2 cellular contexts compared by ENCODE assay signal in the genomic region with DNA sequence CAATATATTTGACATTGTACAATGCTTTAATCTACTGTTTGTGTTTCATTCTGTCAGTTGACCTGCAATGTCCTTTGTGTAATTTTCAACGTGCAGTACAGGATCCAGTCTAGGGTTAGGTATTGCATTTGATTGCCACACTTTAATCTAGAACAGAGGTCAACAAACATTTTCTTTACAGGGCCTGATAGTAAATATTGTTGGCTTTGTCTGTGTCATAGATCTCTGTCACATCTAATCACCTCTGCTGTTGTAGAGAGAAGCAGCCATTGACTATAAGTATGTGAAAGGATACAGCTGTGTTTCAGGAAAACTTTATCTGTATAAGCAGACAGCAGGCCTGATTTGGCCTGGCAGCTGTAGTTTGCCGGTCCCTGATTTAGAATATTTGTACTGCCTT.
TF ChIP-seq lines count a peak whose summit lies in the region.

No MANE protein-coding gene starts in this region.

TF ChIP-seq in K562, 482 proteins besides CTCF, POLR2A, EP300 and RAD21 (continues in another document):
- TF ChIP-seq L3MBTL2 (IDR thresholded peaks at IDR 0.05) = no peak
- TF ChIP-seq, protein P1, sequence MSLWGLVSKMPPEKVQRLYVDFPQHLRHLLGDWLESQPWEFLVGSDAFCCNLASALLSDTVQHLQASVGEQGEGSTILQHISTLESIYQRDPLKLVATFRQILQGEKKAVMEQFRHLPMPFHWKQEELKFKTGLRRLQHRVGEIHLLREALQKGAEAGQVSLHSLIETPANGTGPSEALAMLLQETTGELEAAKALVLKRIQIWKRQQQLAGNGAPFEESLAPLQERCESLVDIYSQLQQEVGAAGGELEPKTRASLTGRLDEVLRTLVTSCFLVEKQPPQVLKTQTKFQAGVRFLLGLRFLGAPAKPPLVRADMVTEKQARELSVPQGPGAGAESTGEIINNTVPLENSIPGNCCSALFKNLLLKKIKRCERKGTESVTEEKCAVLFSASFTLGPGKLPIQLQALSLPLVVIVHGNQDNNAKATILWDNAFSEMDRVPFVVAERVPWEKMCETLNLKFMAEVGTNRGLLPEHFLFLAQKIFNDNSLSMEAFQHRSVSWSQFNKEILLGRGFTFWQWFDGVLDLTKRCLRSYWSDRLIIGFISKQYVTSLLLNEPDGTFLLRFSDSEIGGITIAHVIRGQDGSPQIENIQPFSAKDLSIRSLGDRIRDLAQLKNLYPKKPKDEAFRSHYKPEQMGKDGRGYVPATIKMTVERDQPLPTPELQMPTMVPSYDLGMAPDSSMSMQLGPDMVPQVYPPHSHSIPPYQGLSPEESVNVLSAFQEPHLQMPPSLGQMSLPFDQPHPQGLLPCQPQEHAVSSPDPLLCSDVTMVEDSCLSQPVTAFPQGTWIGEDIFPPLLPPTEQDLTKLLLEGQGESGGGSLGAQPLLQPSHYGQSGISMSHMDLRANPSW (CRISPR knock-in tag; IDR thresholded peaks at IDR 0.05) = no peak
- TF ChIP-seq ZNF23 (CRISPR knock-in tag; IDR thresholded peaks at IDR 0.05) = no peak
- TF ChIP-seq CBFA2T2 (conservative IDR thresholded peaks at IDR 0.05) = no peak
- TF ChIP-seq CBX8 (IDR thresholded peaks at IDR 0.05; ENCODE audit: borderline replicate concordance, extremely low read depth, low read depth, low read length, poor library complexity, severe bottlenecking) = no peak
- TF ChIP-seq GATA2 (CRISPR knock-in tag; IDR thresholded peaks at IDR 0.05) = no peak
- TF ChIP-seq, protein P2, sequence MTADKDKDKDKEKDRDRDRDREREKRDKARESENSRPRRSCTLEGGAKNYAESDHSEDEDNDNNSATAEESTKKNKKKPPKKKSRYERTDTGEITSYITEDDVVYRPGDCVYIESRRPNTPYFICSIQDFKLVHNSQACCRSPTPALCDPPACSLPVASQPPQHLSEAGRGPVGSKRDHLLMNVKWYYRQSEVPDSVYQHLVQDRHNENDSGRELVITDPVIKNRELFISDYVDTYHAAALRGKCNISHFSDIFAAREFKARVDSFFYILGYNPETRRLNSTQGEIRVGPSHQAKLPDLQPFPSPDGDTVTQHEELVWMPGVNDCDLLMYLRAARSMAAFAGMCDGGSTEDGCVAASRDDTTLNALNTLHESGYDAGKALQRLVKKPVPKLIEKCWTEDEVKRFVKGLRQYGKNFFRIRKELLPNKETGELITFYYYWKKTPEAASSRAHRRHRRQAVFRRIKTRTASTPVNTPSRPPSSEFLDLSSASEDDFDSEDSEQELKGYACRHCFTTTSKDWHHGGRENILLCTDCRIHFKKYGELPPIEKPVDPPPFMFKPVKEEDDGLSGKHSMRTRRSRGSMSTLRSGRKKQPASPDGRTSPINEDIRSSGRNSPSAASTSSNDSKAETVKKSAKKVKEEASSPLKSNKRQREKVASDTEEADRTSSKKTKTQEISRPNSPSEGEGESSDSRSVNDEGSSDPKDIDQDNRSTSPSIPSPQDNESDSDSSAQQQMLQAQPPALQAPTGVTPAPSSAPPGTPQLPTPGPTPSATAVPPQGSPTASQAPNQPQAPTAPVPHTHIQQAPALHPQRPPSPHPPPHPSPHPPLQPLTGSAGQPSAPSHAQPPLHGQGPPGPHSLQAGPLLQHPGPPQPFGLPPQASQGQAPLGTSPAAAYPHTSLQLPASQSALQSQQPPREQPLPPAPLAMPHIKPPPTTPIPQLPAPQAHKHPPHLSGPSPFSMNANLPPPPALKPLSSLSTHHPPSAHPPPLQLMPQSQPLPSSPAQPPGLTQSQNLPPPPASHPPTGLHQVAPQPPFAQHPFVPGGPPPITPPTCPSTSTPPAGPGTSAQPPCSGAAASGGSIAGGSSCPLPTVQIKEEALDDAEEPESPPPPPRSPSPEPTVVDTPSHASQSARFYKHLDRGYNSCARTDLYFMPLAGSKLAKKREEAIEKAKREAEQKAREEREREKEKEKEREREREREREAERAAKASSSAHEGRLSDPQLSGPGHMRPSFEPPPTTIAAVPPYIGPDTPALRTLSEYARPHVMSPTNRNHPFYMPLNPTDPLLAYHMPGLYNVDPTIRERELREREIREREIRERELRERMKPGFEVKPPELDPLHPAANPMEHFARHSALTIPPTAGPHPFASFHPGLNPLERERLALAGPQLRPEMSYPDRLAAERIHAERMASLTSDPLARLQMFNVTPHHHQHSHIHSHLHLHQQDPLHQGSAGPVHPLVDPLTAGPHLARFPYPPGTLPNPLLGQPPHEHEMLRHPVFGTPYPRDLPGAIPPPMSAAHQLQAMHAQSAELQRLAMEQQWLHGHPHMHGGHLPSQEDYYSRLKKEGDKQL (CRISPR knock-in tag; IDR thresholded peaks at IDR 0.05; ENCODE audit: borderline replicate concordance) = no peak
- no peak for TF ChIP-seq ZNF175 (CRISPR knock-in tag; IDR thresholded peaks at IDR 0.05; ENCODE audit: low read depth)
- TF ChIP-seq, protein P3, sequence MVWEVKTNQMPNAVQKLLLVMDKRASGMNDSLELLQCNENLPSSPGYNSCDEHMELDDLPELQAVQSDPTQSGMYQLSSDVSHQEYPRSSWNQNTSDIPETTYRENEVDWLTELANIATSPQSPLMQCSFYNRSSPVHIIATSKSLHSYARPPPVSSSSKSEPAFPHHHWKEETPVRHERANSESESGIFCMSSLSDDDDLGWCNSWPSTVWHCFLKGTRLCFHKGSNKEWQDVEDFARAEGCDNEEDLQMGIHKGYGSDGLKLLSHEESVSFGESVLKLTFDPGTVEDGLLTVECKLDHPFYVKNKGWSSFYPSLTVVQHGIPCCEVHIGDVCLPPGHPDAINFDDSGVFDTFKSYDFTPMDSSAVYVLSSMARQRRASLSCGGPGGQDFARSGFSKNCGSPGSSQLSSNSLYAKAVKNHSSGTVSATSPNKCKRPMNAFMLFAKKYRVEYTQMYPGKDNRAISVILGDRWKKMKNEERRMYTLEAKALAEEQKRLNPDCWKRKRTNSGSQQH (CRISPR knock-in tag; IDR thresholded peaks at IDR 0.05) = no peak
- TF ChIP-seq NFRKB (IDR thresholded peaks at IDR 0.05; ENCODE audit: low read depth) = no peak

TF ChIP-seq in liver, 16 proteins besides CTCF, POLR2A, EP300 and RAD21:
- TF ChIP-seq EGR1 (IDR thresholded peaks at IDR 0.05; ENCODE audit: low read depth in 2 of 2) (no peak), RXRA (IDR thresholded peaks at IDR 0.05) (peak; percentile 96), HNF4G (IDR thresholded peaks at IDR 0.05) (no peak), YY1 (IDR thresholded peaks at IDR 0.05) (peak; percentile 77), SP1 (IDR thresholded peaks at IDR 0.05) (peak; percentile 84), NR2F2 (IDR thresholded peaks at IDR 0.05) (peak; percentile 11), JUND (IDR thresholded peaks at IDR 0.05) (peak in 1 of 2 donors; percentile 57), TAF1 (conservative IDR thresholded peaks at IDR 0.05) (no peak), GABPA (IDR thresholded peaks at IDR 0.05 in 1 of 2, conservative IDR thresholded peaks at IDR 0.05 in 1 of 2) (no peak), HNF4A (conservative IDR thresholded peaks at IDR 0.05) (peak; percentile 72 to 80), FOXA1 (IDR thresholded peaks at IDR 0.05) (peak; percentile 36), FOXA2 (IDR thresholded peaks at IDR 0.05) (peak; percentile 77)
- TF ChIP-seq, protein P4, sequence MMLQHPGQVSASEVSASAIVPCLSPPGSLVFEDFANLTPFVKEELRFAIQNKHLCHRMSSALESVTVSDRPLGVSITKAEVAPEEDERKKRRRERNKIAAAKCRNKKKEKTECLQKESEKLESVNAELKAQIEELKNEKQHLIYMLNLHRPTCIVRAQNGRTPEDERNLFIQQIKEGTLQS (IDR thresholded peaks at IDR 0.05) = no peak
- TF ChIP-seq, protein P5, sequence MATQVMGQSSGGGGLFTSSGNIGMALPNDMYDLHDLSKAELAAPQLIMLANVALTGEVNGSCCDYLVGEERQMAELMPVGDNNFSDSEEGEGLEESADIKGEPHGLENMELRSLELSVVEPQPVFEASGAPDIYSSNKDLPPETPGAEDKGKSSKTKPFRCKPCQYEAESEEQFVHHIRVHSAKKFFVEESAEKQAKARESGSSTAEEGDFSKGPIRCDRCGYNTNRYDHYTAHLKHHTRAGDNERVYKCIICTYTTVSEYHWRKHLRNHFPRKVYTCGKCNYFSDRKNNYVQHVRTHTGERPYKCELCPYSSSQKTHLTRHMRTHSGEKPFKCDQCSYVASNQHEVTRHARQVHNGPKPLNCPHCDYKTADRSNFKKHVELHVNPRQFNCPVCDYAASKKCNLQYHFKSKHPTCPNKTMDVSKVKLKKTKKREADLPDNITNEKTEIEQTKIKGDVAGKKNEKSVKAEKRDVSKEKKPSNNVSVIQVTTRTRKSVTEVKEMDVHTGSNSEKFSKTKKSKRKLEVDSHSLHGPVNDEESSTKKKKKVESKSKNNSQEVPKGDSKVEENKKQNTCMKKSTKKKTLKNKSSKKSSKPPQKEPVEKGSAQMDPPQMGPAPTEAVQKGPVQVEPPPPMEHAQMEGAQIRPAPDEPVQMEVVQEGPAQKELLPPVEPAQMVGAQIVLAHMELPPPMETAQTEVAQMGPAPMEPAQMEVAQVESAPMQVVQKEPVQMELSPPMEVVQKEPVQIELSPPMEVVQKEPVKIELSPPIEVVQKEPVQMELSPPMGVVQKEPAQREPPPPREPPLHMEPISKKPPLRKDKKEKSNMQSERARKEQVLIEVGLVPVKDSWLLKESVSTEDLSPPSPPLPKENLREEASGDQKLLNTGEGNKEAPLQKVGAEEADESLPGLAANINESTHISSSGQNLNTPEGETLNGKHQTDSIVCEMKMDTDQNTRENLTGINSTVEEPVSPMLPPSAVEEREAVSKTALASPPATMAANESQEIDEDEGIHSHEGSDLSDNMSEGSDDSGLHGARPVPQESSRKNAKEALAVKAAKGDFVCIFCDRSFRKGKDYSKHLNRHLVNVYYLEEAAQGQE (IDR thresholded peaks at IDR 0.05) = no peak
- TF ChIP-seq, protein P6, sequence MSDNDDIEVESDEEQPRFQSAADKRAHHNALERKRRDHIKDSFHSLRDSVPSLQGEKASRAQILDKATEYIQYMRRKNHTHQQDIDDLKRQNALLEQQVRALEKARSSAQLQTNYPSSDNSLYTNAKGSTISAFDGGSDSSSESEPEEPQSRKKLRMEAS (IDR thresholded peaks at IDR 0.05) = peak; percentile 27
- TF ChIP-seq, protein P7, sequence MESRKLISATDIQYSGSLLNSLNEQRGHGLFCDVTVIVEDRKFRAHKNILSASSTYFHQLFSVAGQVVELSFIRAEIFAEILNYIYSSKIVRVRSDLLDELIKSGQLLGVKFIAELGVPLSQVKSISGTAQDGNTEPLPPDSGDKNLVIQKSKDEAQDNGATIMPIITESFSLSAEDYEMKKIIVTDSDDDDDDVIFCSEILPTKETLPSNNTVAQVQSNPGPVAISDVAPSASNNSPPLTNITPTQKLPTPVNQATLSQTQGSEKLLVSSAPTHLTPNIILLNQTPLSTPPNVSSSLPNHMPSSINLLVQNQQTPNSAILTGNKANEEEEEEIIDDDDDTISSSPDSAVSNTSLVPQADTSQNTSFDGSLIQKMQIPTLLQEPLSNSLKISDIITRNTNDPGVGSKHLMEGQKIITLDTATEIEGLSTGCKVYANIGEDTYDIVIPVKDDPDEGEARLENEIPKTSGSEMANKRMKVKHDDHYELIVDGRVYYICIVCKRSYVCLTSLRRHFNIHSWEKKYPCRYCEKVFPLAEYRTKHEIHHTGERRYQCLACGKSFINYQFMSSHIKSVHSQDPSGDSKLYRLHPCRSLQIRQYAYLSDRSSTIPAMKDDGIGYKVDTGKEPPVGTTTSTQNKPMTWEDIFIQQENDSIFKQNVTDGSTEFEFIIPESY (IDR thresholded peaks at IDR 0.05) = peak; percentile 67
